In genomic region chr2:3730646-3731045, GRCh38 we compare ENCODE assay signal across 31 cellular contexts. TPM values are rescaled to one million over a fixed set of nuclear protein-coding genes. Genes with fewer than 3 reads are reported as not detected.
A peak's percentile ranks its signal among the peaks of the same experiment; 100 is the strongest.
DNase-seq lines count a peak whose midpoint lies in the region; ATAC-seq and TF ChIP-seq lines count a peak whose summit lies in the region.
"Had no signal": no experiment of that assay in that cellular context is flagged by ENCODE, and none has a peak within 500 bp of the region (broad histone marks: within the 10 kb centered on the region; RNA-seq: fewer than 3 reads in every experiment).

No MANE protein-coding gene starts in this region.

- no peaks in the 10 kb centered on the region for H3K4me1 Mint-ChIP-seq in HFFc6 (ENCODE audit: low read depth)
- H3K4me1 Mint-ChIP-seq in natural killer cell treated with Interleukin-12 subunit alpha and Interleukin-12 subunit beta and Interleukin-15 and Interleukin-18, amount 100 ng/mL, for 72 hours (ENCODE audit: low read depth in 2 of 2), result no peaks in the 10 kb centered on the region
- H3K4me1 Mint-ChIP-seq: naive B cell had no signal

- no peak overlapping the region for H3K4me3 Mint-ChIP-seq in HFFc6
- H3K4me3 Mint-ChIP-seq in natural killer cell treated with Interleukin-12 subunit alpha and Interleukin-12 subunit beta and Interleukin-15 and Interleukin-18, amount 100 ng/mL, for 72 hours, result no peak overlapping the region
- H3K4me3 Mint-ChIP-seq: activated naive CD8-positive, alpha-beta T cell treated with anti-CD3 and anti-CD28 coated beads, Interleukin-2, amount 50 U/mL, for 24 hours; CD4-positive, alpha-beta T cell; naive B cell had no signal

- H3K27ac Mint-ChIP-seq in HFFc6, result no peak overlapping the region
- H3K27ac Mint-ChIP-seq in natural killer cell treated with Interleukin-12 subunit alpha and Interleukin-12 subunit beta and Interleukin-15 and Interleukin-18, amount 100 ng/mL, for 72 hours, result no peak overlapping the region
- H3K27ac Mint-ChIP-seq: activated naive CD8-positive, alpha-beta T cell treated with anti-CD3 and anti-CD28 coated beads, Interleukin-2, amount 50 U/mL, for 24 hours; CD4-positive, alpha-beta T cell had no signal

- DNase-seq in HFFc6 (peak; percentile 9), SK-MEL-5 (ENCODE audit: low read depth, low spot score) (peak; percentile 54), fibroblast of mammary gland (ENCODE audit: low read depth) (peak; percentile 14), renal cortical epithelial cell (ENCODE audit: low read depth) (peak; percentile 2)
- DNase-seq in natural killer cell treated with Interleukin-12 subunit alpha and Interleukin-12 subunit beta and Interleukin-15 and Interleukin-18, amount 100 ng/mL, for 72 hours (ENCODE audit: low spot score), result no peak
- DNase-seq: activated CD4-positive, alpha-beta T cell treated with anti-CD3 and anti-CD28 coated beads, Interleukin-2, amount 50 U/mL, for 1 hour; activated naive CD8-positive, alpha-beta T cell treated with anti-CD3 and anti-CD28 coated beads, Interleukin-2, amount 50 U/mL, for 24 hours; activated T-cell treated with anti-CD3 and anti-CD28 coated beads, Interleukin-2, amount 50 U/mL, for 48 hours; CD4-positive, alpha-beta T cell; effector CD8-positive, alpha-beta T cell; erythroblast; gastrocnemius medialis; H7; hippocampal formation; KBM-7; left lung; mesendoderm; naive B cell; occipital lobe; SHP77 treated with DMSO at 0.1 percent for 48 hours; stimulated activated naive CD8-positive, alpha-beta T cell treated with anti-CD3 and anti-CD28 coated beads, Interleukin-15, Interleukin-2, amounts not matched to agents 100 U/mL and 50 U/mL, for 24 hours; SW 1271; T-helper 9 cell; uterus had no signal

- H3K27me3 Mint-ChIP-seq in HFFc6 (ENCODE audit: insufficient read depth), result peaks cover 1% of the 10 kb centered on the region
- peaks cover 12 to 26% of the 10 kb centered on the region in 2 donors for H3K27me3 Mint-ChIP-seq in natural killer cell treated with Interleukin-12 subunit alpha and Interleukin-12 subunit beta and Interleukin-15 and Interleukin-18, amount 100 ng/mL, for 72 hours

- peaks cover 5% of the 10 kb centered on the region; the same call in 1 of the 2 replicates for H3K9me3 Mint-ChIP-seq in HFFc6
- no peaks in the 10 kb centered on the region for H3K9me3 Mint-ChIP-seq in natural killer cell treated with Interleukin-12 subunit alpha and Interleukin-12 subunit beta and Interleukin-15 and Interleukin-18, amount 100 ng/mL, for 72 hours
- H3K9me3 Mint-ChIP-seq: activated naive CD8-positive, alpha-beta T cell treated with anti-CD3 and anti-CD28 coated beads, Interleukin-2, amount 50 U/mL, for 24 hours; CD4-positive, alpha-beta T cell; naive B cell had no signal

- TF ChIP-seq CTCF in HFFc6 (IDR thresholded peaks at IDR 0.05) (no peak), fibroblast of mammary gland (conservative IDR thresholded peaks at IDR 0.05; ENCODE audit: control insufficient read depth, insufficient read depth, low read depth, low read length) (no peak)

- no peak for ATAC-seq in HG03439 (IDR thresholded peaks at IDR 0.05; ENCODE audit: unreplicated experiment)
- ATAC-seq in GM18907 (IDR thresholded peaks at IDR 0.05; ENCODE audit: unreplicated experiment), result no peak
- no peak for ATAC-seq in GM21367 (IDR thresholded peaks at IDR 0.05; ENCODE audit: unreplicated experiment)
- no peak for ATAC-seq in natural killer cell treated with Interleukin-12 subunit alpha and Interleukin-12 subunit beta and Interleukin-15 and Interleukin-18, amount 100 ng/mL, for 72 hours
- ATAC-seq: activated naive CD8-positive, alpha-beta T cell treated with anti-CD3 and anti-CD28 coated beads, Interleukin-2, amount 50 U/mL, for 24 hours; gastrocnemius medialis; left lung; stimulated activated naive CD8-positive, alpha-beta T cell treated with anti-CD3 and anti-CD28 coated beads, Interleukin-15, Interleukin-2, amounts not matched to agents 100 U/mL and 50 U/mL, for 24 hours had no signal

- in situ Hi-C loops in SK-MEL-5 (cut with HindIII; ENCODE audit: low pct_unique_long_range_greater_than_20kb, low sequenced_read_pairs), result no loop called here

- H3K4me3 ChIP-seq in fibroblast of mammary gland (ENCODE audit: control insufficient read depth, low read depth, low read length), result no peak overlapping the region
- H3K4me3 ChIP-seq: gastrocnemius medialis, left lung, skin epidermis, thoracic aorta, uterus had no signal

- H3K36me3 Mint-ChIP-seq in HFFc6 (ENCODE audit: low read depth), result no peaks in the 10 kb centered on the region
- no peaks in the 10 kb centered on the region for H3K36me3 Mint-ChIP-seq in natural killer cell treated with Interleukin-12 subunit alpha and Interleukin-12 subunit beta and Interleukin-15 and Interleukin-18, amount 100 ng/mL, for 72 hours
- H3K36me3 Mint-ChIP-seq: naive B cell had no signal

RNA-seq across cellular contexts. Expression of gene DCDC2C, which starts 27.3 kb away (rescaled TPM):
- total RNA-seq in HFFc6 (2021; fragmentation: NEBNext Ultra II Directional; extraction: Animal tissue kit (Norgen Biotek cat#: 25700)), result not detected
- not detected in 2 replicates for total RNA-seq in SK-MEL-5 (2014; rRNA removed; shearing (Covaris generic))
- polyA plus RNA-seq in SK-MEL-5 (2015; cell fraction: cytosol; rRNA removed), result 0.39 TPM in 1 of 2 replicates, not detected in the other
- polyA plus RNA-seq in SK-MEL-5 (2015; cell fraction: nucleus; rRNA removed), result not detected in 2 replicates
- not detected in 2 replicates for total RNA-seq in renal cortical epithelial cell
- not detected for total RNA-seq in natural killer cell treated with Interleukin-12 subunit alpha and Interleukin-12 subunit beta and Interleukin-15 and Interleukin-18, amount 100 ng/mL, for 72 hours
- total RNA-seq: CD4-positive, alpha-beta T cell; gastrocnemius medialis; H7; left lung; NCI-H460; OCI-LY7; uterus had no signal
